In genomic region chr14:103155013-103155412, GRCh38 we compare ENCODE assay signal across 10 cellular contexts. TPM values are rescaled to one million over a fixed set of nuclear protein-coding genes. Genes with fewer than 3 reads are reported as not detected.
DNase-seq lines count a peak whose midpoint lies in the region; ATAC-seq, FAIRE-seq and TF ChIP-seq lines count a peak whose summit lies in the region.
"Had no signal": no experiment of that assay in that cellular context is flagged by ENCODE, and none has a peak within 500 bp of the region (broad histone marks: within the 10 kb centered on the region; RNA-seq: fewer than 3 reads in every experiment).

No MANE protein-coding gene starts in this region.

- H3K9me3 ChIP-seq in right atrium auricular region (no peaks in the 10 kb centered on the region), small intestine (ENCODE audit: control insufficient read depth, low read depth) (no peaks in the 10 kb centered on the region), uterus (no peaks in the 10 kb centered on the region)

- H3K27ac ChIP-seq in right atrium auricular region (no peak overlapping the region), small intestine (ENCODE audit: low read depth in 1 of 2, low read length in 1 of 2) (no peak overlapping the region), uterus (no peak overlapping the region)

- peaks cover 9% of the 10 kb centered on the region for H3K4me1 Mint-ChIP-seq in HFFc6 (ENCODE audit: low read depth)

- TF ChIP-seq CTCF in HFFc6 (IDR thresholded peaks at IDR 0.05): no peak
- TF ChIP-seq CTCF in right atrium auricular region (IDR thresholded peaks at IDR 0.05): no peak
- TF ChIP-seq CTCF in uterus (IDR thresholded peaks at IDR 0.05): no peak

- 36 to 50% (median 47%) methylated on average over 4 to 6 of the region's 6 CpGs for WGBS in small intestine, 3 donors

- no peaks in the 10 kb centered on the region for H3K27me3 ChIP-seq in right atrium auricular region
- H3K27me3 ChIP-seq in small intestine (ENCODE audit: control insufficient read depth in 2 of 2, insufficient read depth in 2 of 2, low read length in 2 of 2): no peaks in the 10 kb centered on the region
- H3K27me3 ChIP-seq in uterus: no peaks in the 10 kb centered on the region

- H3K36me3 Mint-ChIP-seq in HFFc6 (ENCODE audit: low read depth): no peaks in the 10 kb centered on the region

- peak; percentile 49 for DNase-seq in HFFc6
- peak; percentile 71 for DNase-seq in SW480 (ENCODE audit: low spot score)
- peak; percentile 85 for DNase-seq in right atrium auricular region (ENCODE audit: low spot score)
- DNase-seq in small intestine: peak; percentile 68
- no peak for DNase-seq in Kasumi-1 (lab: John Stamatoyannopoulos, UW)
- DNase-seq in NCI-H748 treated with DMSO at 0.1 percent for 48 hours (lab: John Stamatoyannopoulos, UW): no peak
- DNase-seq in uterus: no peak
- DNase-seq: activated effector memory CD4-positive, alpha-beta T cell treated with Interleukin-2 at 50 U/mL for 16 hours had no signal

- no peak overlapping the region for H3K4me3 Mint-ChIP-seq in HFFc6

- no peak for FAIRE-seq in small intestine (lab: Jason Lieb, UNC)
- FAIRE-seq: frontal cortex had no signal

- ATAC-seq in GM18861 (IDR thresholded peaks at IDR 0.05; ENCODE audit: unreplicated experiment): no peak

- intact Hi-C loops in uterus (cut with DNase I; ENCODE audit: low total_unique reads): no loop called here

- H3K36me3 ChIP-seq in right atrium auricular region: no peaks in the 10 kb centered on the region
- no peaks in the 10 kb centered on the region for H3K36me3 ChIP-seq in small intestine (ENCODE audit: control insufficient read depth in 2 of 2, insufficient read depth in 2 of 2, low read length in 2 of 2)
- H3K36me3 ChIP-seq in uterus: no peaks in the 10 kb centered on the region

- H3K27me3 Mint-ChIP-seq in HFFc6 (ENCODE audit: insufficient read depth): peaks cover 46% of the 10 kb centered on the region

- H3K4me1 ChIP-seq in right atrium auricular region (peaks cover 0 to 9% of the 10 kb centered on the region in 2 donors), small intestine (ENCODE audit: control insufficient read depth in 2 of 2, insufficient read depth in 1 of 2, low read depth in 1 of 2, low read length in 1 of 2) (no peaks in the 10 kb centered on the region), uterus (no peaks in the 10 kb centered on the region)

- no peaks in the 10 kb centered on the region for H3K9me3 Mint-ChIP-seq in HFFc6

- no peak overlapping the region for H3K27ac Mint-ChIP-seq in HFFc6

- no peak for TF ChIP-seq POLR2A in uterus (IDR thresholded peaks at IDR 0.05)

- H3K4me3 ChIP-seq in right atrium auricular region (no peak overlapping the region), small intestine (ENCODE audit: low read depth in 1 of 2, low read length in 2 of 2) (no peak overlapping the region), uterus (no peak overlapping the region)

RNA-seq across cellular contexts. Expression of gene TNFAIP2, which starts 31.8 kb away (rescaled TPM):
- 10 to 100 TPM; 44.7 to 59.6 (median 46.4) TPM for total RNA-seq in HFFc6 (2021; fragmentation: NEBNext Ultra II Directional; extraction: Animal tissue kit (Norgen Biotek cat#: 25700))
- total RNA-seq in right atrium auricular region: 10 to 100 TPM; 24.5 to 32.2 TPM
- 10 to 100 TPM in 2 of 3 donors, 1 to 10 TPM in 1; 7.2 to 42.9 (median 11.9) TPM for polyA plus RNA-seq in small intestine
- 10 to 100 TPM; 29.4 to 81.4 (median 60.6) TPM for total RNA-seq in uterus

Comparison
In these comparisons a context has a peak if more than half of its experiments do, and no peak if none do; other contexts are left out.
1. DNase-seq: peak in HFFc6 (single experiment), SW480 (single experiment), right atrium auricular region (single experiment) and small intestine (single experiment); none in Kasumi-1 (0 of 2), NCI-H748 treated with DMSO at 0.1 percent for 48 hours (single experiment) and uterus (0 of 2).